In genomic region chr2:23384551-23385349, GRCh38 we compare ENCODE assay signal across 8 cellular contexts. TPM values are rescaled to one million over a fixed set of nuclear protein-coding genes. Genes with fewer than 3 reads are reported as not detected.
DNase-seq lines count a peak whose midpoint lies in the region; ATAC-seq and TF ChIP-seq lines count a peak whose summit lies in the region.

Gene KLHL29, plus strand, starts transcription at chr2:23385179. Its CDS starts 177,018 bp downstream, at chr2:23562197.

- H3K4me1 Mint-ChIP-seq in CD4-positive, alpha-beta memory T cell, result peaks cover 16 to 40% (median 28%) of the 10 kb centered on the region in 4 donors

- H3K79me2 ChIP-seq in osteoblast (ENCODE audit: insufficient read depth, low read length), result no peaks in the 10 kb centered on the region

- peaks cover 0 to 3% (median 0%) of the 10 kb centered on the region in 8 donors for H3K9me3 Mint-ChIP-seq in CD4-positive, alpha-beta memory T cell

- H2AFZ ChIP-seq in osteoblast (ENCODE audit: low read length), result peak within 1 kb of the TSS; percentile 74

- no peak within 1 kb of the TSS for H3K27ac ChIP-seq in CD4-positive, alpha-beta memory T cell (ENCODE audit: low read depth, low read length)
- H3K27ac ChIP-seq in osteoblast (ENCODE audit: low read depth, low read length) (no peak within 1 kb of the TSS), thymus (ENCODE audit: low read depth) (peak within 1 kb of the TSS; percentile 31)

- peak; percentile 54 for ATAC-seq in GM19351 (IDR thresholded peaks at IDR 0.05; ENCODE audit: unreplicated experiment)
- ATAC-seq in HG03442 (IDR thresholded peaks at IDR 0.05; ENCODE audit: unreplicated experiment), result peak; percentile 51

- POLR2A ChIA-PET in CD4-positive, alpha-beta memory T cell (lab: Charles Lee; ENCODE audit: partially characterized antibody), result interaction anchor here (1.0 kb wide), 1 partner anchor 148 kb away, joined by 3 read pairs; no protein-coding TSS in a partner anchor

- no peak within 1 kb of the TSS for H3K4me3 ChIP-seq in CD4-positive, alpha-beta memory T cell (ENCODE audit: low read length in 2 of 2)
- H3K4me3 ChIP-seq in osteoblast (ENCODE audit: insufficient read depth, low read length) (peak within 1 kb of the TSS; percentile 70), thymus (ENCODE audit: low read length) (peak within 1 kb of the TSS; percentile 62)

- peaks cover 30% of the 10 kb centered on the region for H3K4me1 ChIP-seq in CD4-positive, alpha-beta memory T cell (ENCODE audit: insufficient read depth, low read length)
- H3K4me1 ChIP-seq in osteoblast (ENCODE audit: insufficient read depth, low read length) (peaks cover 14% of the 10 kb centered on the region), thymus (ENCODE audit: control insufficient read depth, insufficient read depth, low read length) (peaks cover 13% of the 10 kb centered on the region)

- H3K4me2 ChIP-seq in osteoblast (ENCODE audit: insufficient read depth, low read length), result peak within 1 kb of the TSS; percentile 80

- H3K9me3 ChIP-seq in CD4-positive, alpha-beta memory T cell (ENCODE audit: control insufficient read depth in 1 of 2, low read length in 2 of 2), result no peaks in the 10 kb centered on the region
- no peaks in the 10 kb centered on the region for H3K9me3 ChIP-seq in osteoblast (ENCODE audit: low read depth, low read length)
- no peaks in the 10 kb centered on the region for H3K9me3 ChIP-seq in thymus (ENCODE audit: control insufficient read depth)

- intact Hi-C loops in CD4-positive, alpha-beta memory T cell (cut with micrococcal nuclease), result no loop called here

- peaks cover 9% of the 10 kb centered on the region for H4K20me1 ChIP-seq in osteoblast (ENCODE audit: insufficient read depth, low read length)

- DNase-seq in CD4-positive, alpha-beta memory T cell, result peak; percentile 50 to 59 (median 55)
- peak; percentile 73 for DNase-seq in RKO (ENCODE audit: low spot score)
- peak; percentile 67 for DNase-seq in activated naive CD4-positive, alpha-beta T cell treated with Interleukin-2 at 50 U/mL for 16 hours
- peak; percentile 40 for DNase-seq in globus pallidus (ENCODE audit: low spot score)
- peak; percentile 100 for DNase-seq in osteoblast (ENCODE audit: insufficient read length, low spot score, missing footprints)

- peaks cover 16% of the 10 kb centered on the region for H3K27me3 ChIP-seq in CD4-positive, alpha-beta memory T cell (ENCODE audit: insufficient read depth, low read length)
- H3K27me3 ChIP-seq in osteoblast (ENCODE audit: insufficient read depth, low read length) (peaks cover 22% of the 10 kb centered on the region), thymus (ENCODE audit: control insufficient read depth, insufficient read depth) (peaks cover 75% of the 10 kb centered on the region)

- peaks cover 24 to 48% of the 10 kb centered on the region in 2 donors for H3K27me3 Mint-ChIP-seq in CD4-positive, alpha-beta memory T cell

- WGBS in thymus, result 10% methylated on average over 92 of the region's 92 CpGs

- H3K36me3 ChIP-seq in CD4-positive, alpha-beta memory T cell (ENCODE audit: insufficient read depth, low read length), result no peaks in the 10 kb centered on the region
- H3K36me3 ChIP-seq in osteoblast (ENCODE audit: insufficient read depth, low read length), result no peaks in the 10 kb centered on the region
- H3K36me3 ChIP-seq in thymus (ENCODE audit: control insufficient read depth, insufficient read depth), result no peaks in the 10 kb centered on the region

- peak within 1 kb of the TSS; percentile 68 to 91 (median 84) for H3K4me3 Mint-ChIP-seq in CD4-positive, alpha-beta memory T cell

- TF ChIP-seq CTCF in osteoblast (IDR thresholded peaks at IDR 0.05; ENCODE audit: extremely low read depth, low read depth, low read length), result no peak

- peak within 1 kb of the TSS in 4 of 7 donors; percentile 43 to 89 (median 70) for H3K27ac Mint-ChIP-seq in CD4-positive, alpha-beta memory T cell

- CTCF ChIA-PET in CD4-positive, alpha-beta memory T cell (lab: Charles Lee; ENCODE audit: partially characterized antibody), result no interaction called here

- no peaks in the 10 kb centered on the region for H3K36me3 Mint-ChIP-seq in CD4-positive, alpha-beta memory T cell

RNA-seq across cellular contexts. Expression of gene KLHL29, which starts in this region (rescaled TPM):
- total RNA-seq in CD4-positive, alpha-beta memory T cell, result 1 to 10 TPM; 1.9 to 2.4 TPM
- polyA plus RNA-seq in CD4-positive, alpha-beta memory T cell, result under 1 TPM in 1 of 2 donors, not detected in 1; 0.24 TPM
- total RNA-seq in osteoblast, result 1.5 and 3.3 TPM in 2 replicates
- 2.9 TPM for polyA plus RNA-seq in thymus

Comparison
In these comparisons a context has a peak if more than half of its experiments do, and no peak if none do; other contexts are left out.
1. DNase-seq: peak in every context shown above with its lines; median percentile 100 in osteoblast; 73 in RKO; 67 in activated naive CD4-positive, alpha-beta T cell treated with Interleukin-2 at 50 U/mL for 16 hours; 55 in CD4-positive, alpha-beta memory T cell; 40 in globus pallidus.
2. H3K4me3 ChIP-seq: peak in osteoblast (single experiment) and thymus (single experiment); none in CD4-positive, alpha-beta memory T cell (0 of 2).